13 cellular contexts compared by ENCODE assay signal in the genomic region with DNA sequence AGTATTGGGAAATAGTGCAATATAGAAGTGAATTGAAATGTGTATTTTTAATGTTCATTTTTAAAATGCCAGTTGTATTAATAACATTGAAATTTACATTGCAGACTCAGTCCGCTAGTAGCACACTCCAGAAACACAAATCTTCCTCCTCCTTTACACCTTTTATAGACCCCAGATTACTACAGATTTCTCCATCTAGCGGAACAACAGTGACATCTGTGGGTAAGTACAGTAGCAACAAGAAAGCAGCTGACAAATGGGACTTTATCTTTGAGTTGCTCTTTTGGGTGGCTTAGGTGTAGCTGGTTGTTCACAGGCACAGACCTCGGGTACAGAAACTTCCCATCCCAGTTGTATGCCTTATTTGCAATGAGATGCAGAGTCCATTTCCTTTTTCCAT.
A peak's percentile ranks its signal among the peaks of the same experiment; 100 is the strongest.
DNase-seq lines count a peak whose midpoint lies in the region; ATAC-seq and TF ChIP-seq lines count a peak whose summit lies in the region.
"Had no signal": no experiment of that assay in that cellular context is flagged by ENCODE, and none has a peak within 500 bp of the region (broad histone marks: within the 10 kb centered on the region; RNA-seq: fewer than 3 reads in every experiment).

No MANE protein-coding gene starts in this region.

- DNase-seq in BE2C (no peak), RWPE2 (ENCODE audit: low spot score) (no peak), inferior parietal cortex (ENCODE audit: extremely low spot score) (peak; percentile 35), body of pancreas (no peak), NCI-H1105 (lab: John Stamatoyannopoulos, UW) (no peak), AG08395 (ENCODE audit: low spot score) (no peak)
- DNase-seq: activated naive CD4-positive, alpha-beta T cell treated with Interleukin-2 at 50 U/mL for 16 hours; left colon; NCI-H345; small intestine; stimulated activated naive B cell treated with anti-CD40 and anti-IgM and Interleukin-4, amounts not matched to agents 10 μg/mL and 1 μg/mL and 100 μg/mL, for 72 hours had no signal

- WGBS in body of pancreas, 2 donors, result 74 to 83% methylated on average over 3 of the region's 3 CpGs

- no peak overlapping the region for H3K4me3 ChIP-seq in BE2C (ENCODE audit: low read depth, low read length)
- H3K4me3 ChIP-seq in GM12875 (ENCODE audit: low read depth, low read length), result no peak overlapping the region
- no peak overlapping the region for H3K4me3 ChIP-seq in RWPE2 (ENCODE audit: severe bottlenecking)
- H3K4me3 ChIP-seq in body of pancreas, result no peak overlapping the region

- ATAC-seq in RWPE2 (ENCODE audit: low read depth), result no peak
- ATAC-seq in body of pancreas, result no peak
- no peak for ATAC-seq in HG02840 (IDR thresholded peaks at IDR 0.05; ENCODE audit: low FRiP score, unreplicated experiment)
- ATAC-seq: left colon had no signal

- no peaks in the 10 kb centered on the region for H3K27me3 ChIP-seq in BE2C
- H3K27me3 ChIP-seq in RWPE2 (ENCODE audit: insufficient read depth, poor library complexity, severe bottlenecking), result no peaks in the 10 kb centered on the region
- no peaks in the 10 kb centered on the region for H3K27me3 ChIP-seq in body of pancreas

- H3K9me3 ChIP-seq in BE2C (no peaks in the 10 kb centered on the region), RWPE2 (ENCODE audit: severe bottlenecking) (no peaks in the 10 kb centered on the region), body of pancreas (no peaks in the 10 kb centered on the region)

- H3K4me1 ChIP-seq in BE2C (no peaks in the 10 kb centered on the region), RWPE2 (ENCODE audit: insufficient read depth, poor library complexity, severe bottlenecking) (no peaks in the 10 kb centered on the region), body of pancreas (no peaks in the 10 kb centered on the region)

- intact Hi-C loops in body of pancreas (cut with DNase I), result no loop called here

- peak; percentile 38 for TF ChIP-seq CTCF in BE2C (IDR thresholded peaks at IDR 0.05; ENCODE audit: low read depth, low read length)
- 0 out of 2 replicates have a peak, but pooled peaks have one; percentile 9 for TF ChIP-seq CTCF in GM12875 (IDR thresholded peaks at IDR 0.05; ENCODE audit: borderline replicate concordance, insufficient read depth, low read depth, low read length)
- TF ChIP-seq CTCF in RWPE2 (IDR thresholded peaks at IDR 0.05; ENCODE audit: poor library complexity, severe bottlenecking), result peak; percentile 31
- TF ChIP-seq CTCF in body of pancreas (IDR thresholded peaks at IDR 0.05), result peak in 1 of 7 experiments; percentile 9

- no peak overlapping the region for H3K27ac ChIP-seq in RWPE2 (ENCODE audit: poor library complexity, severe bottlenecking)
- no peak overlapping the region for H3K27ac ChIP-seq in body of pancreas

- H3K36me3 ChIP-seq in BE2C (peaks cover 3% of the 10 kb centered on the region), RWPE2 (ENCODE audit: low read depth) (peaks cover 99% of the 10 kb centered on the region), body of pancreas (replicated peaks in 1 of 2; ENCODE audit: insufficient read depth in 1 of 2, low read depth in 2 of 2) (peaks cover 0 to 28% of the 10 kb centered on the region in 2 donors)

- TF ChIP-seq POLR2A in body of pancreas (IDR thresholded peaks at IDR 0.05), result no peak
